29 cellular contexts compared by ENCODE assay signal in genomic region chr5:60801406-60802090, GRCh38.
"Had no signal": no experiment of that assay in that cellular context is flagged by ENCODE, and none has a peak within 500 bp of the region (broad histone marks: within the 10 kb centered on the region; RNA-seq: fewer than 3 reads in every experiment).

No MANE protein-coding gene starts in this region.

- H3K4me1 ChIP-seq: adrenal gland, ascending aorta, breast epithelium, colonic mucosa had no signal

- H3K4me3 ChIP-seq: adrenal gland, ascending aorta, breast epithelium, cardiac muscle cell, colonic mucosa had no signal

- H3K27ac ChIP-seq: adrenal gland, ascending aorta, breast epithelium, cardiac muscle cell, colonic mucosa had no signal

- H3K9me3 ChIP-seq: adrenal gland, ascending aorta, breast epithelium, colonic mucosa had no signal

- H3K27me3 ChIP-seq: adrenal gland, ascending aorta, breast epithelium, cardiac muscle cell, colonic mucosa had no signal

- FAIRE-seq: frontal cortex had no signal

- ATAC-seq: activated CD4-positive, alpha-beta T cell treated with anti-CD3 and anti-CD28 coated beads for 36 hours; activated CD8-positive, alpha-beta memory T cell treated with anti-CD3 and anti-CD28 coated beads, Interleukin-2, amount 10 ng/mL, durations not matched to agents 7 days and 5 days; activated CD8-positive, alpha-beta T cell treated with anti-CD3 and anti-CD28 coated beads, Interleukin-2, amount 10 ng/mL, durations not matched to agents 7 days and 5 days; activated naive CD8-positive, alpha-beta T cell treated with anti-CD3 and anti-CD28 coated beads, Interleukin-2, amount 50 U/mL, for 24 hours; esophagus mucosa; T-cell had no signal

- DNase-seq: activated CD4-positive, alpha-beta memory T cell treated with anti-CD3 and anti-CD28 coated beads for 36 hours; activated CD4-positive, alpha-beta T cell treated with anti-CD3 and anti-CD28 coated beads for 36 hours; activated CD4-positive, alpha-beta T cell treated with anti-CD3 and anti-CD28 coated beads, Interleukin-2, amount 10 ng/mL, durations not matched to agents 24 days and 14 days; activated CD4-positive, CD25-positive, alpha-beta regulatory T cell; activated CD4-positive, CD25-positive, alpha-beta regulatory T cell treated with anti-CD3 and anti-CD28 coated beads, Interleukin-2, amount 50 U/mL, for 72 hours; activated CD8-positive, alpha-beta memory T cell treated with anti-CD3 and anti-CD28 coated beads, Interleukin-2, amount 10 ng/mL, durations not matched to agents 7 days and 5 days; activated CD8-positive, alpha-beta memory T cell treated with anti-CD3 and anti-CD28 coated beads, Interleukin-2, amount 50 U/mL, for 4 hours; activated CD8-positive, alpha-beta T cell treated with anti-CD3 and anti-CD28 coated beads, Interleukin-2, amount 10 ng/mL, durations not matched to agents 7 days and 5 days; activated effector memory CD4-positive, alpha-beta T cell treated with anti-CD3 and anti-CD28 coated beads, Interleukin-2, amount 50 U/mL, for 16 hours; activated naive CD4-positive, alpha-beta T cell treated with anti-CD3 and anti-CD28 coated beads for 36 hours; activated naive CD8-positive, alpha-beta T cell treated with anti-CD3 and anti-CD28 coated beads for 36 hours; activated naive CD8-positive, alpha-beta T cell treated with anti-CD3 and anti-CD28 coated beads, Interleukin-2, amount 50 U/mL, for 24 hours; activated T-cell treated with anti-CD3 and anti-CD28 coated beads, Interleukin-2, amount 50 U/mL, for 1 hour; activated T-cell treated with anti-CD3 and anti-CD28 coated beads, Interleukin-2, amount 50 U/mL, for 48 hours; central memory CD4-positive, alpha-beta T cell; cerebellar nuclear complex; colonic mucosa; effector memory CD4-positive, alpha-beta T cell; endodermal cell; foreskin fibroblast; head of caudate nucleus; T-cell; T-helper 9 cell had no signal

- H3K36me3 ChIP-seq: adrenal gland, ascending aorta, breast epithelium, cardiac muscle cell, colonic mucosa had no signal
